In the genomic region with DNA sequence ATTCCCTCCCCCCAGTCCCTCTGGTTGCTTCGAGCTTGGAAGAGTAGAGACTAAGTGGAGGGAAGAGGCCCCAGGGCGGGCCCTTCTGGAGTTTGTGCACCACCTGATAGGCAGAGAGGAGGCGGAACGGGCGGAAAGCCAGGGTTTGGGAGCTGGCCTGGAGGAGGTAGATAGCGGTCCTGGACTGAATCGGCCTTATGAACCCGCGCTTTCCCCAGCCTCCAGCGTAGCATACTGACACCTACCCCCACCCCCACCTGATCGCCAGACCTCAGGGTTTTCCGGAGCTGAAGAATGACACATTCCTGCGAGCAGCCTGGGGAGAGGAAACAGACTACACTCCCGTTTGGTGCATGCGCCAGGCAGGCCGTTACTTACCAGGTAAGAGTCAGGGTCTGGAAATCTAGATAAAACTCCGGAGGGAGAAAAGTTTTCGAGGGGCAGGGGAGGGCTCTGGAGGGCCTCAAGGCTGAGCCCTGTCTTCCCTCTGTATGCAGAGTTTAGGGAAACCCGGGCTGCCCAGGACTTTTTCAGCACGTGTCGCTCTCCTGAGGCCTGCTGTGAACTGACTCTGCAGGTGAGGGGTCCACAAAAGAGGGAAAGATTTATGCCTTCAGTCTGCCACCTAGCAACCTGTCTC, we compare ENCODE assay signal across 8 cellular contexts. TPM values are rescaled to one million over a fixed set of nuclear protein-coding genes. Genes with fewer than 3 reads are reported as not detected.
DNase-seq lines count a peak whose midpoint lies in the region; ATAC-seq, FAIRE-seq and TF ChIP-seq lines count a peak whose summit lies in the region.

No MANE protein-coding gene starts in this region.

- H3K4me3 ChIP-seq in BE2C (ENCODE audit: low read depth, low read length) = peak overlapping the region; percentile 80
- H3K4me3 ChIP-seq in HCT116 (replicated peaks in 1 of 2; ENCODE audit: low read depth in 1 of 2, low read length in 2 of 2) = peak overlapping the region; percentile 74 to 75

- H3K4me1 ChIP-seq in BE2C (peaks cover 3% of the 10 kb centered on the region; the same call in 1 of the 2 replicates), HCT116 (ENCODE audit: control insufficient read depth in 1 of 2, insufficient read depth in 2 of 2, low read length in 2 of 2) (peaks cover 9 to 28% of the 10 kb centered on the region in 2 experiments; a peak in 3 of 4 replicates)

- intact Hi-C loops in HCT116 (cut with micrococcal nuclease) (loop anchor here (5.0 to 10.0 kb wide), 4 partner anchors 175 to 892 kb away; partner anchors contain the start of genes MUTYH, RNU5D-1 and TOE1), left ventricle myocardium superior (cut with micrococcal nuclease) (loop anchor here (10.0 kb wide), 1 partner anchor 482 kb away; the partner anchor contains the start of gene TESK2), posterior cingulate gyrus (cut with DNase I) (loop anchor here (5.0 kb wide), 3 partner anchors 175 to 280 kb away; partner anchors contain the start of gene RNU5D-1)

- H3K27me3 ChIP-seq in BE2C = no peaks in the 10 kb centered on the region
- H3K27me3 ChIP-seq in HCT116 (ENCODE audit: insufficient read depth, low read length) = no peaks in the 10 kb centered on the region

- H3K79me2 ChIP-seq in HCT116 (ENCODE audit: insufficient read depth, low read length) = peaks cover 12% of the 10 kb centered on the region; the same call in 1 of the 2 replicates

- no peaks in the 10 kb centered on the region for H3K9me3 ChIP-seq in BE2C
- H3K9me3 ChIP-seq in HCT116 (ENCODE audit: control insufficient read depth in 1 of 2, insufficient read depth in 1 of 2, low read depth in 1 of 2, low read length in 2 of 2) = no peaks in the 10 kb centered on the region

- TF ChIP-seq CTCF in BE2C (IDR thresholded peaks at IDR 0.05; ENCODE audit: low read depth, low read length) = no peak
- TF ChIP-seq CTCF in HCT116 (IDR thresholded peaks at IDR 0.05 in 2 of 3, conservative IDR thresholded peaks at IDR 0.05 in 1 of 3; ENCODE audit: borderline replicate concordance in 1 of 3, insufficient read depth in 1 of 3, low read depth in 2 of 3, low read length in 2 of 3) = no peak

- DNase-seq in BE2C (peak; percentile 58), HCT116 (ENCODE audit: low read depth, low spot score) (no peak), RCC 7860 (ENCODE audit: low spot score) (peak; percentile 72), amniotic stem cell (lab: John Stamatoyannopoulos, UW) (peak; percentile 32), left ventricle myocardium superior (peak; percentile 89), posterior cingulate gyrus (peak; percentile 25 to 94 (median 61)), 8988T (no peak)

- RAD21 ChIA-PET in HCT116 (lab: Charles Lee; ENCODE audit: low non-redundant PET in 1 of 2, low total read pairs in 2 of 2, uncharacterized antibody in 2 of 2, unreplicated experiment in 2 of 2) = interaction anchor here (0.7 to 2.5 kb wide), 4 partner anchors 177 to 291 kb away, joined by 3 to 9 read pairs (median 6); no protein-coding TSS in a partner anchor

- no peaks in the 10 kb centered on the region for H3K36me3 ChIP-seq in BE2C
- peaks cover 4 to 7% of the 10 kb centered on the region in 2 experiments; a peak in 1 of 4 replicates for H3K36me3 ChIP-seq in HCT116 (ENCODE audit: control insufficient read depth in 1 of 2, insufficient read depth in 2 of 2, low read length in 2 of 2)

- H3K9ac ChIP-seq in HCT116 (ENCODE audit: low read length) = peak overlapping the region; percentile 75

- FAIRE-seq in RCC 7860 (lab: Jason Lieb, UNC) = no peak

- H3K27ac ChIP-seq in HCT116 (ENCODE audit: low read depth, low read length) = peak overlapping the region; percentile 51

- peak overlapping the region; percentile 80 for H3K4me2 ChIP-seq in HCT116 (ENCODE audit: low read length)

- POLR2A ChIA-PET in HCT116 (lab: Charles Lee) = interaction anchor here (1.0 to 5.4 kb wide), 16 partner anchors 10 to 508 kb away, joined by 3 to 35 read pairs (median 6); partner anchors contain the start of genes CCDC163, MMACHC, MUTYH and PLK3

- BruUV-seq in HCT116 (replicated peaks; lab: Mats Ljungman, UMichigan) = no TSS peak

- TF ChIP-seq RAD21 in HCT116 (IDR thresholded peaks at IDR 0.05; ENCODE audit: low read depth) = no peak

- no peaks in the 10 kb centered on the region for H3K9me2 ChIP-seq in HCT116 (ENCODE audit: insufficient read depth)

- TF ChIP-seq POLR2A in HCT116 (IDR thresholded peaks at IDR 0.05; ENCODE audit: borderline replicate concordance, extremely low read depth, insufficient read depth, insufficient read length) = no peak

- H4K20me1 ChIP-seq in HCT116 (ENCODE audit: insufficient read depth) = no peaks in the 10 kb centered on the region

- peak; percentile 39 for ATAC-seq in HCT116
- peak; percentile 71 for ATAC-seq in left ventricle myocardium superior
- ATAC-seq in HG02610 (IDR thresholded peaks at IDR 0.05; ENCODE audit: unreplicated experiment) = no peak

- CTCF ChIA-PET in HCT116 (lab: Charles Lee) = interaction anchor here (1.0 to 11.9 kb wide), 8 partner anchors 21 to 482 kb away, joined by 3 to 214 read pairs (median 8); partner anchors contain the start of genes PLK3 and TESK2

- peak overlapping the region; percentile 3 for H2AFZ ChIP-seq in HCT116 (ENCODE audit: low read depth, low read length, poor library complexity, severe bottlenecking)

TF ChIP-seq in HCT116, 20 proteins besides CTCF, POLR2A, EP300 and RAD21:
- TF ChIP-seq EZH2phosphoT487 (IDR thresholded peaks at IDR 0.05; ENCODE audit: borderline replicate concordance) (no peak), TCF7L2 (IDR thresholded peaks at IDR 0.05; ENCODE audit: borderline replicate concordance, extremely low read depth, insufficient read depth, insufficient read length) (no peak), FOSL1 (IDR thresholded peaks at IDR 0.05; ENCODE audit: low read depth) (no peak), ZFX (IDR thresholded peaks at IDR 0.05) (peak; percentile 16; the same call in 1 of the 2 replicates)

RNA-seq across cellular contexts. Expression of gene UROD, which starts 0.7 kb away (rescaled TPM):
- polyA plus RNA-seq in BE2C (2012; ENCODE audit: insufficient read depth, insufficient read length, low read depth) = 80.2 TPM
- total RNA-seq in HCT116 (2021; ENCODE audit: unreplicated experiment) (73.7 TPM), left ventricle myocardium superior (84.8 TPM)
- 76.0 and 90.0 TPM in 2 replicates for polyA plus RNA-seq in HCT116 (2012)

RNA-seq across cellular contexts. Expression of gene HECTD3, which starts 1.6 kb away (rescaled TPM):
- 11.2 TPM for polyA plus RNA-seq in BE2C (2012; ENCODE audit: insufficient read depth, insufficient read length, low read depth)
- total RNA-seq in HCT116 (2021; ENCODE audit: unreplicated experiment) = 25.5 TPM
- 20.7 and 20.9 TPM in 2 replicates for polyA plus RNA-seq in HCT116 (2012)
- total RNA-seq in left ventricle myocardium superior = 23.7 TPM

RNA-seq across cellular contexts. Expression of gene EIF2B3, which starts 26.4 kb away (rescaled TPM):
- polyA plus RNA-seq in BE2C (2012; ENCODE audit: insufficient read depth, insufficient read length, low read depth) = 20.5 TPM
- total RNA-seq in HCT116 (2021; ENCODE audit: unreplicated experiment) (17.7 TPM), left ventricle myocardium superior (41.5 TPM)
- polyA plus RNA-seq in HCT116 (2012) = 13.7 and 16.3 TPM in 2 replicates

Comparison
In these comparisons a context has a peak if more than half of its experiments do, and no peak if none do; other contexts are left out.
1. DNase-seq: peak in BE2C (single experiment), RCC 7860 (single experiment), amniotic stem cell (single experiment), left ventricle myocardium superior (single experiment) and posterior cingulate gyrus (10 of 10); none in HCT116 (single experiment) and 8988T (single experiment).